In genomic region chr4:17142232-17142711, GRCh38 we compare ENCODE assay signal across 13 cellular contexts.
DNase-seq lines count a peak whose midpoint lies in the region; ATAC-seq and TF ChIP-seq lines count a peak whose summit lies in the region.
"Had no signal": no experiment of that assay in that cellular context is flagged by ENCODE, and none has a peak within 500 bp of the region (broad histone marks: within the 10 kb centered on the region; RNA-seq: fewer than 3 reads in every experiment).

No MANE protein-coding gene starts in this region.

- intact Hi-C loops in sciatic nerve (cut with DNase I) (no loop called here), cardiac septum (cut with DNase I) (no loop called here)

- CTCF ChIA-PET in RWPE1 (lab: Yijun Ruan, JAX), result no interaction called here

- POLR2A ChIA-PET in RWPE1 (lab: Yijun Ruan, JAX; ENCODE audit: low non-redundant PET), result no interaction called here

- no peak overlapping the region for H3K27ac ChIP-seq in RWPE1

- in situ Hi-C loops in GM13977 (cut with MboI; ENCODE audit: low pct_unique_long_range_greater_than_20kb, low sequenced_read_pairs, unreplicated experiment), result no loop called here

- peak; percentile 62 for ATAC-seq in sciatic nerve
- ATAC-seq in GM19328 (IDR thresholded peaks at IDR 0.05; ENCODE audit: unreplicated experiment), result no peak

- TF ChIP-seq CTCF in RWPE1 (conservative IDR thresholded peaks at IDR 0.05; ENCODE audit: low read depth) (no peak), GM13977 (IDR thresholded peaks at IDR 0.05; ENCODE audit: extremely low read depth, insufficient read depth, missing control alignments) (no peak)

- DNase-seq in GM04504 (ENCODE audit: low read depth) (peak; percentile 73), RWPE1 (ENCODE audit: low spot score) (peak; percentile 2), fibroblast of gingiva (ENCODE audit: low read depth) (peak; percentile 86), sciatic nerve (ENCODE audit: low spot score) (no peak), GM13977 (ENCODE audit: low spot score) (no peak), cardiac septum (ENCODE audit: low spot score) (no peak)
- no peak for DNase-seq in activated CD8-positive, alpha-beta memory T cell treated with anti-CD3 and anti-CD28 coated beads, Interleukin-2, amount 50 U/mL, for 4 hours
- DNase-seq: activated B cell treated with CpG ODN at 0.5 μM for 24 hours; activated T-cell treated with anti-CD3 and anti-CD28 coated beads, Interleukin-2, amount 50 U/mL, for 48 hours; cerebellar nuclear complex; NCI-H187 treated with DMSO at 0.1 percent for 48 hours; trophoblast cell had no signal

Comparison
In these comparisons a context has a peak if more than half of its experiments do, and no peak if none do; other contexts are left out.
1. DNase-seq: peak in GM04504 (single experiment), RWPE1 (single experiment) and fibroblast of gingiva (single experiment); none in sciatic nerve (single experiment), GM13977 (single experiment), cardiac septum (single experiment) and activated CD8-positive, alpha-beta memory T cell treated with anti-CD3 and anti-CD28 coated beads, Interleukin-2, amount 50 U/mL, for 4 hours (single experiment).